Comparison of ENCODE assay signal across 8 cellular contexts in the genomic region with DNA sequence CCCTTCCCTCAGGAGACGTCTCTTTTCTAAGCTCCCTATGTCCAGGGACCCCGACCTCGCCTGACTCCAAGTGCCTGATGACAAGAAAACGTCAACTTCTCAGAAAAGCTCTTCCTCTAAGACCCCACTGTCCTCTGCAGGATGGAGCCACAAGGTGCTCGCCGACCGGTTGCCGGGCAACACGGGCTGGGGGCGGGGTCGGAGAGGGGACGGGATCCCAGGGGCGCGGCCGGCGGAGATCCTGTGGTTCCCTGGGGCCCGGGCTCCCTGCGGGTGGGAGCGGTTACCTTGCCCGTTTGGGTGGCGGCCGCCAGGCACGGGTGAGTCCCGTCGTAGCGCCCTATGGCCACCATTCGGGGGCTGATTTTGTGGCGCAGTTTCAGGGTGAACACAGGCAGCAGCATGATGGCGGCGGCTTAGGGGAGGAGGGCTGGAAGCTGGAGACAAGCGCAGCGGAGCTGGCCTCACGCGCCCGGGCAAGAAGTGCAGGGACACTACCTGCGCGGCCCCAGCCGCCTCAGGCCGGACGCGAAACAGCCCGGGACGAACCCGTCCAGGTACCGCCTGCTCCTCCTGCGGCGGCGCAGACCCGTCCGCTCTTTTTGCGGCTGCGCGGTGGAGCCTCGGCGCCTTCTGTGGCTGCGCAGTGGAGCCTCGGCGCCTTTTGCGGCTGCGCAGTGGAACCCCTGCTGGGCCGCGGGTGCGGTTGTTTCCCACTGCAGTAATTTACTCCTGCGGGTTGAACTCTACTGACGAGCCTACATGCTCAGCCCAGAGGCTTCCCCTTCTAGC. TPM values are rescaled to one million over a fixed set of nuclear protein-coding genes. Genes with fewer than 3 reads are reported as not detected.
DNase-seq lines count a peak whose midpoint lies in the region; ATAC-seq and TF ChIP-seq lines count a peak whose summit lies in the region.

A gene with protein sequence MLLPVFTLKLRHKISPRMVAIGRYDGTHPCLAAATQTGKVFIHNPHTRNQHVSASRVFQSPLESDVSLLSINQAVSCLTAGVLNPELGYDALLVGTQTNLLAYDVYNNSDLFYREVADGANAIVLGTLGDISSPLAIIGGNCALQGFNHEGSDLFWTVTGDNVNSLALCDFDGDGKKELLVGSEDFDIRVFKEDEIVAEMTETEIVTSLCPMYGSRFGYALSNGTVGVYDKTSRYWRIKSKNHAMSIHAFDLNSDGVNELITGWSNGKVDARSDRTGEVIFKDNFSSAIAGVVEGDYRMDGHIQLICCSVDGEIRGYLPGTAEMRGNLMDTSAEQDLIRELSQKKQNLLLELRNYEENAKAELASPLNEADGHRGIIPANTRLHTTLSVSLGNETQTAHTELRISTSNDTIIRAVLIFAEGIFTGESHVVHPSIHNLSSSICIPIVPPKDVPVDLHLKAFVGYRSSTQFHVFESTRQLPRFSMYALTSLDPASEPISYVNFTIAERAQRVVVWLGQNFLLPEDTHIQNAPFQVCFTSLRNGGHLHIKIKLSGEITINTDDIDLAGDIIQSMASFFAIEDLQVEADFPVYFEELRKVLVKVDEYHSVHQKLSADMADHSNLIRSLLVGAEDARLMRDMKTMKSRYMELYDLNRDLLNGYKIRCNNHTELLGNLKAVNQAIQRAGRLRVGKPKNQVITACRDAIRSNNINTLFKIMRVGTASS (minus strand): TSS at position 566 of the 792 bp plus-strand sequence. CDS start 162 bp downstream, at position 404.

- peaks cover 3% of the 10 kb centered on the region for H3K27me3 Mint-ChIP-seq in H9 (ENCODE audit: low read depth)
- H3K27me3 Mint-ChIP-seq in stimulated activated naive CD8-positive, alpha-beta T cell treated with anti-CD3 and anti-CD28 coated beads, Interleukin-15, amount 100 ng/mL, for 72 hours: no peaks in the 10 kb centered on the region

- no peak within 1 kb of the TSS for H3K23ac ChIP-seq in H9 (ENCODE audit: insufficient read length, low read depth, low read length)

- TF ChIP-seq CTCF in H9 (conservative IDR thresholded peaks at IDR 0.05): no peak
- no peak for TF ChIP-seq CTCF in fibroblast of villous mesenchyme (IDR thresholded peaks at IDR 0.05; ENCODE audit: insufficient read depth, low read depth, low read length)
- peak; percentile 46 for TF ChIP-seq CTCF in neural cell (IDR thresholded peaks at IDR 0.05; ENCODE audit: poor library complexity, severe bottlenecking)

- H3K27ac ChIP-seq in H9 (ENCODE audit: insufficient read length, low read depth, low read length) (no peak within 1 kb of the TSS), neural cell (ENCODE audit: low read length) (peak within 1 kb of the TSS; percentile 92)

- H2BK15ac ChIP-seq in H9 (ENCODE audit: low read depth, low read length): no peak within 1 kb of the TSS

- no peak within 1 kb of the TSS for H4K91ac ChIP-seq in H9 (ENCODE audit: insufficient read length, low read depth, low read length)

- H3K36me3 Mint-ChIP-seq in H9 (ENCODE audit: insufficient read depth in 1 of 3, low read depth in 3 of 3): no peaks in the 10 kb centered on the region

- no peak within 1 kb of the TSS for H2BK5ac ChIP-seq in H9 (ENCODE audit: insufficient read length, low read length)

- no peak within 1 kb of the TSS for H4K5ac ChIP-seq in H9 (ENCODE audit: insufficient read length, low read depth, low read length)

- no peaks in the 10 kb centered on the region for H3K9me3 ChIP-seq in H9 (ENCODE audit: control insufficient read depth, low read depth, low read length)
- no peaks in the 10 kb centered on the region for H3K9me3 ChIP-seq in neural cell (ENCODE audit: low read length)

- H3K4me3 ChIP-seq in fibroblast of villous mesenchyme (ENCODE audit: low read depth, low read length) (peak within 1 kb of the TSS; percentile 97), neural cell (ENCODE audit: low read length) (peak within 1 kb of the TSS; percentile 99)

- no peak within 1 kb of the TSS for H3K56ac ChIP-seq in H9 (ENCODE audit: insufficient read length, low read depth, low read length)

- H3K4me2 ChIP-seq in H9 (ENCODE audit: insufficient read depth, insufficient read length, low read length) (peak within 1 kb of the TSS; percentile 67), neural cell (ENCODE audit: low read length) (peak within 1 kb of the TSS; percentile 83)

- H3K27me3 ChIP-seq in H9 (ENCODE audit: insufficient read depth, low read length) (no peaks in the 10 kb centered on the region), neural cell (ENCODE audit: insufficient read depth, low read depth, low read length) (no peaks in the 10 kb centered on the region)

- H3K79me1 ChIP-seq in H9 (ENCODE audit: insufficient read depth, low read depth, low read length, poor library complexity, severe bottlenecking): no peaks in the 10 kb centered on the region

- H3K4ac ChIP-seq in H9 (ENCODE audit: low read depth, low read length): no peak within 1 kb of the TSS

- TF ChIP-seq EP300 in neural cell (conservative IDR thresholded peaks at IDR 0.05; ENCODE audit: poor library complexity, severe bottlenecking): peak; percentile 39

- no peak within 1 kb of the TSS for H3T11ph ChIP-seq in H9 (ENCODE audit: low read length)

- H3K9me2 ChIP-seq in neural cell (ENCODE audit: insufficient read depth, low read length): no peaks in the 10 kb centered on the region

- H3K14ac ChIP-seq in H9 (ENCODE audit: insufficient read depth, low read length): 0 out of 2 replicates have a peak within 1 kb of the TSS, but pooled peaks have one; percentile 8

- peak within 1 kb of the TSS; percentile 79 to 85 for H3K4me3 Mint-ChIP-seq in H9
- peak within 1 kb of the TSS; percentile 84 to 85 for H3K4me3 Mint-ChIP-seq in stimulated activated naive CD8-positive, alpha-beta T cell treated with anti-CD3 and anti-CD28 coated beads, Interleukin-15, amount 100 ng/mL, for 72 hours

- peak; percentile 88 for ATAC-seq in stimulated activated naive CD8-positive, alpha-beta T cell treated with anti-CD3 and anti-CD28 coated beads, Interleukin-15, amount 100 ng/mL, for 72 hours

- H3K9ac ChIP-seq in H9 (ENCODE audit: extremely low read depth, insufficient read length, low read length): peak within 1 kb of the TSS; percentile 47
- peak within 1 kb of the TSS; percentile 95 for H3K9ac ChIP-seq in neural cell (ENCODE audit: low read length)

- no peaks in the 10 kb centered on the region for H3K9me3 Mint-ChIP-seq in H9
- no peaks in the 10 kb centered on the region for H3K9me3 Mint-ChIP-seq in stimulated activated naive CD8-positive, alpha-beta T cell treated with anti-CD3 and anti-CD28 coated beads, Interleukin-15, amount 100 ng/mL, for 72 hours

- no peak within 1 kb of the TSS for H2AK5ac ChIP-seq in H9 (ENCODE audit: insufficient read length, low read length)

- TF ChIP-seq RAD21 in neural cell (conservative IDR thresholded peaks at IDR 0.05): no peak

- peak; percentile 85 for DNase-seq in G401 (ENCODE audit: low spot score)
- peak; percentile 87 for DNase-seq in H9
- peak; percentile 85 for DNase-seq in M059J (ENCODE audit: low read depth)
- DNase-seq in SIG-M5 (lab: John Stamatoyannopoulos, UW): peak; percentile 16
- peak; percentile 92 for DNase-seq in activated gamma-delta T cell treated with Interleukin-2 at 50 U/mL for 16 hours
- DNase-seq in fibroblast of villous mesenchyme (ENCODE audit: low read depth): peak; percentile 81
- DNase-seq in stimulated activated naive CD8-positive, alpha-beta T cell treated with anti-CD3 and anti-CD28 coated beads, Interleukin-15, amount 100 ng/mL, for 72 hours: peak; percentile 88 to 90

- no CpG with 5 or more reads among the region's 65 CpGs for WGBS in H9 (ENCODE audit: extremely low coverage, insufficient read length, low lambda C conversion rate)

- peak within 1 kb of the TSS in 2 of 3 experiments; percentile 71 to 74; a peak in 3 of 7 replicates for H3K27ac Mint-ChIP-seq in H9
- peak within 1 kb of the TSS; percentile 74 to 80 for H3K27ac Mint-ChIP-seq in stimulated activated naive CD8-positive, alpha-beta T cell treated with anti-CD3 and anti-CD28 coated beads, Interleukin-15, amount 100 ng/mL, for 72 hours

- H3K79me2 ChIP-seq in H9 (ENCODE audit: insufficient read depth, low read length) (no peaks in the 10 kb centered on the region), neural cell (replicated peaks; ENCODE audit: insufficient read depth, low read length) (peaks cover 21% of the 10 kb centered on the region)

- H4K20me1 ChIP-seq in H9 (ENCODE audit: control insufficient read depth, insufficient read depth, insufficient read length): no peaks in the 10 kb centered on the region
- no peaks in the 10 kb centered on the region for H4K20me1 ChIP-seq in neural cell (ENCODE audit: insufficient read depth)

- peaks cover 6% of the 10 kb centered on the region for H3K23me2 ChIP-seq in H9 (ENCODE audit: insufficient read length, low read depth, low read length, poor library complexity, severe bottlenecking)

- H3K4me1 Mint-ChIP-seq in H9: peaks cover 7 to 16% of the 10 kb centered on the region in 2 experiments
- peaks cover 50% of the 10 kb centered on the region for H3K4me1 Mint-ChIP-seq in stimulated activated naive CD8-positive, alpha-beta T cell treated with anti-CD3 and anti-CD28 coated beads, Interleukin-15, amount 100 ng/mL, for 72 hours

- H3F3A ChIP-seq in neural cell (ENCODE audit: insufficient read depth, low read length, poor library complexity, severe bottlenecking): no peaks in the 10 kb centered on the region

- in situ Hi-C loops in G401 (cut with HindIII; ENCODE audit: low sequenced_read_pairs): no loop called here

- no peak within 1 kb of the TSS for H2BK120ac ChIP-seq in H9 (ENCODE audit: low read depth, low read length, poor library complexity, severe bottlenecking)

- H2BK20ac ChIP-seq in H9 (ENCODE audit: low read depth, low read length, poor library complexity, severe bottlenecking): no peak within 1 kb of the TSS

- no peaks in the 10 kb centered on the region for H3K4me1 ChIP-seq in H9 (ENCODE audit: insufficient read depth, low read length)

- peak within 1 kb of the TSS; percentile 75 for H2AFZ ChIP-seq in H9 (ENCODE audit: low read length)
- peak within 1 kb of the TSS; percentile 93 for H2AFZ ChIP-seq in neural cell (ENCODE audit: low read depth, low read length)

- no peak within 1 kb of the TSS for H4K8ac ChIP-seq in H9 (replicated peaks; ENCODE audit: insufficient read length, low read depth, low read length)

- H3K36me3 ChIP-seq in neural cell (ENCODE audit: insufficient read depth, low read length): no peaks in the 10 kb centered on the region

- H2BK12ac ChIP-seq in H9 (ENCODE audit: insufficient read length, low read depth, low read length): no peak within 1 kb of the TSS

- H3K18ac ChIP-seq in H9 (ENCODE audit: insufficient read length, low read depth, low read length): no peak within 1 kb of the TSS

TF ChIP-seq in neural cell, 6 proteins besides CTCF, POLR2A, EP300 and RAD21 (continues in another document):
- TF ChIP-seq MXI1 (conservative IDR thresholded peaks at IDR 0.05; ENCODE audit: poor library complexity, severe bottlenecking): peak; percentile 80
- no peak for TF ChIP-seq EZH2 (IDR thresholded peaks at IDR 0.05; ENCODE audit: borderline replicate concordance, insufficient read depth, low read length, poor library complexity, severe bottlenecking)
- peak; percentile 57 for TF ChIP-seq TAF1 (IDR thresholded peaks at IDR 0.05; ENCODE audit: low read depth)

RNA-seq across cellular contexts. Expression of the gene that starts here (rescaled TPM):
- 72.5 and 83.8 TPM in 2 replicates for total RNA-seq in G401 (2014; rRNA removed; shearing (Covaris generic))
- total RNA-seq in H9 (2021) (13.0 and 13.1 TPM in 2 replicates), fibroblast of villous mesenchyme (48.3 and 60.5 TPM in 2 replicates)
- 60.4 and 62.6 TPM in 2 replicates for total RNA-seq in M059J (2014; rRNA removed; shearing (Covaris generic))
- 197 and 222 TPM in 2 replicates for polyA plus RNA-seq in neural cell
- polyA minus RNA-seq in neural cell: 95.2 and 123 TPM in 2 replicates

Comparison
In these comparisons a context has a peak if more than half of its experiments do, and no peak if none do; other contexts are left out.
1. DNase-seq: peak in every context shown above with its lines; median percentile 92 in activated gamma-delta T cell treated with Interleukin-2 at 50 U/mL for 16 hours; 89 in stimulated activated naive CD8-positive, alpha-beta T cell treated with anti-CD3 and anti-CD28 coated beads, Interleukin-15, amount 100 ng/mL, for 72 hours; 87 in H9; 85 in G401; 85 in M059J; 81 in fibroblast of villous mesenchyme; 16 in SIG-M5.